ENCODE assay signal across 20 cellular contexts in the genomic region with DNA sequence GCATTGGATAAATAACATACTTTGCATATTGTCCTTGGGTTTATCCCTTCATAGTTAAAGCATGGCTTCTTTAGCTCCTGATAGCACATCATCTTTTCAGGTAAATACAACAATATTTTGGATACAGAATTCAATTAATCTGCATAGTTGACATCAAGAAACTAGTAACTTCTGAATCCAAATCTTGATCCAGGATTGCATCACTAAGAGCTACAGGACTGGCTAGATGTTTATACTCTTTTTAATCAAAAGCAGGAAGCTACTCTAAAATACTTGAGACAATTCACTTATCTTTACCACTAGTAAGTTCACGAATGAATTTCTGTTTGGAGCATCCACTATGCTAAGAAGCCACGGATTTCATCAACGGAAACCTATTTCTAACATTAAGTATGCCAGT.
"Had no signal": no experiment of that assay in that cellular context is flagged by ENCODE, and none has a peak within 500 bp of the region (broad histone marks: within the 10 kb centered on the region; RNA-seq: fewer than 3 reads in every experiment).

No MANE protein-coding gene starts in this region.

- H3K4me1 ChIP-seq: SJSA1 had no signal

- DNase-seq: Kasumi-1, MM.1S, NCI-H1092 treated with DMSO at 0.1 percent for 48 hours, NCI-H1436, NCI-H187, NCI-H2029, NCI-H2081 treated with DMSO at 0.1 percent for 48 hours, NCI-H2171, NCI-H226, NCI-H446, NCI-H510A, NCI-H524 treated with DMSO at 0.1 percent for 48 hours, NCI-H69, NCI-H774, Right ventricle myocardium superior, RPMI8226, SIG-M5 had no signal

- H3K9ac ChIP-seq: KMS-11 had no signal

- H3K27ac ChIP-seq: KMS-11, SJSA1, SK-N-MC had no signal

- H3K4me3 ChIP-seq: SJSA1, SK-N-MC had no signal

- H3K9me3 ChIP-seq: SJSA1 had no signal

- H3K27me3 ChIP-seq: SJSA1 had no signal

- H3K36me3 ChIP-seq: SJSA1 had no signal
